In genomic region chr2:217429981-217430500, GRCh38 we compare ENCODE assay signal across 21 cellular contexts.
DNase-seq lines count a peak whose midpoint lies in the region; ATAC-seq and TF ChIP-seq lines count a peak whose summit lies in the region.
"Had no signal": no experiment of that assay in that cellular context is flagged by ENCODE, and none has a peak within 500 bp of the region (broad histone marks: within the 10 kb centered on the region; RNA-seq: fewer than 3 reads in every experiment).

No MANE protein-coding gene starts in this region.

- POLR2A ChIA-PET in IMR-90 (lab: Charles Lee; ENCODE audit: unreplicated experiment): no interaction called here
- POLR2A ChIA-PET in Caco-2 (lab: Charles Lee): no interaction called here

- H3K36me3 Mint-ChIP-seq in Caco-2 (ENCODE audit: insufficient read depth, unreplicated experiment): no peaks in the 10 kb centered on the region

- ATAC-seq in IMR-90 (ENCODE audit: low read depth): peak; percentile 5; the same call in 1 of the 2 replicates
- ATAC-seq in GM18519 (IDR thresholded peaks at IDR 0.05; ENCODE audit: low FRiP score, unreplicated experiment): no peak
- ATAC-seq: activated CD4-positive, CD25-positive, alpha-beta regulatory T cell treated with anti-CD3 and anti-CD28 coated beads, Interleukin-2, amount 50 U/mL, for 24 hours; activated CD8-positive, alpha-beta T cell treated with anti-CD3 and anti-CD28 coated beads for 36 hours; lower lobe of right lung; T-cell; upper lobe of right lung had no signal

- peak overlapping the region; percentile 20; the same call in 1 of the 2 replicates for H3K23ac ChIP-seq in IMR-90 (ENCODE audit: low read depth, low read length)

- no CpG with 5 or more reads among the region's 6 CpGs for WGBS in IMR-90 (ENCODE audit: extremely low coverage in 2 of 2, insufficient read length in 1 of 2), 2 experiments
- WGBS in esophagus squamous epithelium, 2 donors: 59 to 79% methylated on average over 6 of the region's 6 CpGs

- no peak overlapping the region for H3K4me3 Mint-ChIP-seq in Caco-2 (ENCODE audit: unreplicated experiment)
- H3K4me3 Mint-ChIP-seq: activated CD8-positive, alpha-beta T cell treated with anti-CD3 and anti-CD28 coated beads for 36 hours; activated naive CD8-positive, alpha-beta T cell treated with anti-CD3 and anti-CD28 coated beads for 36 hours; CD4-positive, CD25-positive, alpha-beta regulatory T cell; IgD-negative memory B cell; T-cell had no signal

- H3K36me3 ChIP-seq in IMR-90 (ENCODE audit: control insufficient read depth, insufficient read depth, low read length): no peaks in the 10 kb centered on the region
- H3K36me3 ChIP-seq in esophagus squamous epithelium: no peaks in the 10 kb centered on the region
- H3K36me3 ChIP-seq in muscle layer of colon (ENCODE audit: insufficient read depth, low read length): no peaks in the 10 kb centered on the region
- no peaks in the 10 kb centered on the region for H3K36me3 ChIP-seq in uterus
- no peaks in the 10 kb centered on the region for H3K36me3 ChIP-seq in Caco-2 (ENCODE audit: control insufficient read depth, insufficient read depth, low read length)
- H3K36me3 ChIP-seq: lower lobe of right lung, upper lobe of right lung had no signal

- peak overlapping the region; percentile 95 for H2BK20ac ChIP-seq in IMR-90 (ENCODE audit: low read depth, low read length)

- H3K4me2 ChIP-seq in IMR-90 (ENCODE audit: low read depth, low read length): 0 out of 2 replicates have a peak overlapping the region, but pooled peaks have one; percentile 3

- H4K5ac ChIP-seq in IMR-90 (ENCODE audit: low read depth, low read length): peak overlapping the region; percentile 100

- intact Hi-C loops in IMR-90 (cut with micrococcal nuclease) (no loop called here), esophagus squamous epithelium (cut with DNase I) (no loop called here), uterus (cut with DNase I; ENCODE audit: low total_unique reads) (no loop called here), Caco-2 (cut with micrococcal nuclease; ENCODE audit: unreplicated experiment) (no loop called here)

- H2AK9ac ChIP-seq in IMR-90 (replicated peaks; ENCODE audit: low read depth, low read length, poor library complexity): no peak overlapping the region

- in situ Hi-C loops in IMR-90 (cut with MboI; ENCODE audit: low sequenced_read_pairs): no loop called here

- H3K79me1 ChIP-seq in IMR-90 (ENCODE audit: low read depth in 1 of 2, low read length in 2 of 2): no peaks in the 10 kb centered on the region

- CTCF ChIA-PET in IMR-90 (lab: Yijun Ruan, JAX): interaction anchor here (0.7 kb wide), 1 partner anchor 10 kb away, joined by 3 read pairs; no protein-coding TSS in a partner anchor
- CTCF ChIA-PET in Caco-2 (lab: Charles Lee): no interaction called here

- no peak overlapping the region for H3K9ac ChIP-seq in IMR-90 (ENCODE audit: low read depth, low read length)
- no peak overlapping the region for H3K9ac ChIP-seq in muscle layer of colon (ENCODE audit: low read length)

- DNase-seq in IMR-90 (peak; percentile 66), esophagus squamous epithelium (lab: John Stamatoyannopoulos, UW) (no peak), uterus (peak in 1 of 2 donors; percentile 54), T-helper 1 cell (no peak), Caco-2 (no peak)
- DNase-seq: activated CD8-positive, alpha-beta T cell treated with anti-CD3 and anti-CD28 coated beads for 36 hours; activated effector memory CD4-positive, alpha-beta T cell treated with Interleukin-2 at 50 U/mL for 16 hours; activated naive CD8-positive, alpha-beta T cell treated with anti-CD3 and anti-CD28 coated beads for 36 hours; activated T-cell treated with anti-CD3 and anti-CD28 coated beads for 4 hours; CD4-positive, CD25-positive, alpha-beta regulatory T cell; cerebellar nuclear complex; lower lobe of right lung; NCI-H2081; SHP77 treated with DMSO at 0.1 percent for 48 hours; T-cell; upper lobe of right lung had no signal

- H3K4me3 ChIP-seq in IMR-90 (ENCODE audit: insufficient read depth, low read depth, low read length) (no peak overlapping the region), esophagus squamous epithelium (no peak overlapping the region), muscle layer of colon (ENCODE audit: low read depth in 1 of 2, low read length in 2 of 2) (no peak overlapping the region), uterus (no peak overlapping the region), Caco-2 (ENCODE audit: low read depth, low read length) (no peak overlapping the region)
- H3K4me3 ChIP-seq: lower lobe of right lung, upper lobe of right lung had no signal

- peak overlapping the region; percentile 51; the same call in 1 of the 2 replicates for H3K14ac ChIP-seq in IMR-90 (replicated peaks; ENCODE audit: low read depth, low read length)

- peak overlapping the region; percentile 71 for H4K91ac ChIP-seq in IMR-90 (ENCODE audit: insufficient read depth, low read depth, low read length)

- peaks cover 33% of the 10 kb centered on the region for H3K4me1 ChIP-seq in IMR-90 (ENCODE audit: control insufficient read depth, insufficient read depth, low read length)
- H3K4me1 ChIP-seq in esophagus squamous epithelium: peaks cover 11 to 51% (median 32%) of the 10 kb centered on the region in 3 donors
- peaks cover 59% of the 10 kb centered on the region for H3K4me1 ChIP-seq in muscle layer of colon (ENCODE audit: insufficient read depth, low read length)
- H3K4me1 ChIP-seq in uterus: peaks cover 2 to 6% of the 10 kb centered on the region in 2 donors
- peaks cover 14% of the 10 kb centered on the region for H3K4me1 ChIP-seq in Caco-2

- peak overlapping the region; percentile 78 to 89; a peak in 3 of 4 replicates for H4K8ac ChIP-seq in IMR-90 (ENCODE audit: low read depth in 2 of 2, low read length in 2 of 2)

- H3K27ac ChIP-seq in IMR-90 (ENCODE audit: insufficient read depth, low read length) (peak overlapping the region; percentile 99), esophagus squamous epithelium (peak overlapping the region; percentile 7 to 87 (median 66)), muscle layer of colon (ENCODE audit: low read depth, low read length) (peak overlapping the region; percentile 66), uterus (peak overlapping the region; percentile 43 to 60)
- H3K27ac ChIP-seq: epithelial cell of prostate, lower lobe of right lung, upper lobe of right lung had no signal

- H2AK5ac ChIP-seq in IMR-90 (ENCODE audit: low read depth, low read length): peak overlapping the region; percentile 90

- no peaks in the 10 kb centered on the region for H4K20me1 ChIP-seq in IMR-90 (ENCODE audit: insufficient read depth, low read length)

- no peak for TF ChIP-seq RAD21 in IMR-90 (IDR thresholded peaks at IDR 0.05; ENCODE audit: low read length)

- no peak for TF ChIP-seq CTCF in IMR-90 (conservative IDR thresholded peaks at IDR 0.05; ENCODE audit: low read depth, low read length)
- no peak for TF ChIP-seq CTCF in esophagus squamous epithelium (IDR thresholded peaks at IDR 0.05)
- TF ChIP-seq CTCF in uterus (IDR thresholded peaks at IDR 0.05): no peak
- TF ChIP-seq CTCF in Caco-2 (IDR thresholded peaks at IDR 0.05; ENCODE audit: insufficient read depth in 1 of 2, low read depth in 1 of 2, low read length in 1 of 2, severe bottlenecking in 1 of 2, unreplicated experiment in 1 of 2): no peak

- H3K27me3 ChIP-seq in IMR-90 (ENCODE audit: control insufficient read depth, insufficient read depth, low read length) (no peaks in the 10 kb centered on the region), esophagus squamous epithelium (no peaks in the 10 kb centered on the region), muscle layer of colon (ENCODE audit: control insufficient read depth in 1 of 2, insufficient read depth in 2 of 2, low read length in 2 of 2) (no peaks in the 10 kb centered on the region), uterus (no peaks in the 10 kb centered on the region), Caco-2 (replicated peaks; ENCODE audit: control insufficient read depth, insufficient read depth, low read length) (no peaks in the 10 kb centered on the region)
- H3K27me3 ChIP-seq: upper lobe of right lung had no signal

- peaks cover 4% of the 10 kb centered on the region for H3K9me3 ChIP-seq in IMR-90 (ENCODE audit: control insufficient read depth, insufficient read depth, low read length)
- no peaks in the 10 kb centered on the region for H3K9me3 ChIP-seq in esophagus squamous epithelium
- H3K9me3 ChIP-seq in muscle layer of colon (ENCODE audit: low read length): no peaks in the 10 kb centered on the region
- no peaks in the 10 kb centered on the region for H3K9me3 ChIP-seq in uterus
- H3K9me3 ChIP-seq in Caco-2: no peaks in the 10 kb centered on the region
- H3K9me3 ChIP-seq: lower lobe of right lung, upper lobe of right lung had no signal

- H3K4me1 Mint-ChIP-seq in Caco-2 (ENCODE audit: low read depth, unreplicated experiment): peaks cover 15% of the 10 kb centered on the region
- H3K4me1 Mint-ChIP-seq: CD4-positive, CD25-positive, alpha-beta regulatory T cell had no signal

- H2BK120ac ChIP-seq in IMR-90 (ENCODE audit: low read depth, low read length): peak overlapping the region; percentile 98

- peak overlapping the region; percentile 86; the same call in 2 of the 3 replicates for H2BK15ac ChIP-seq in IMR-90 (ENCODE audit: low read depth, low read length)

- TF ChIP-seq POLR2A in IMR-90 (IDR thresholded peaks at IDR 0.05; ENCODE audit: low read depth, low read length) (no peak), esophagus squamous epithelium (IDR thresholded peaks at IDR 0.05) (no peak), uterus (IDR thresholded peaks at IDR 0.05) (no peak)

- H3K56ac ChIP-seq in IMR-90 (ENCODE audit: extremely low read depth, insufficient read depth, low read length): no peak overlapping the region

- peak overlapping the region; percentile 19 for H2AFZ ChIP-seq in IMR-90 (replicated peaks; ENCODE audit: low read length, poor library complexity)

- peaks cover 5% of the 10 kb centered on the region for H3K27me3 Mint-ChIP-seq in Caco-2 (ENCODE audit: insufficient read depth, unreplicated experiment)
- H3K27me3 Mint-ChIP-seq: activated CD8-positive, alpha-beta T cell treated with anti-CD3 and anti-CD28 coated beads for 36 hours; activated naive CD8-positive, alpha-beta T cell treated with anti-CD3 and anti-CD28 coated beads for 36 hours; CD4-positive, CD25-positive, alpha-beta regulatory T cell had no signal

- peak overlapping the region; percentile 70 for H2BK5ac ChIP-seq in IMR-90 (ENCODE audit: low read depth, low read length, poor library complexity, severe bottlenecking)

- peaks cover 12% of the 10 kb centered on the region; the same call in 1 of the 2 replicates for H3K9me1 ChIP-seq in IMR-90 (ENCODE audit: insufficient read depth, low read length)

- H3K18ac ChIP-seq in IMR-90 (ENCODE audit: low read depth, low read length): peak overlapping the region; percentile 99

- H3K4ac ChIP-seq in IMR-90 (ENCODE audit: low read depth, low read length): peak overlapping the region; percentile 86

- H3K27ac Mint-ChIP-seq in Caco-2 (ENCODE audit: unreplicated experiment): no peak overlapping the region
- H3K27ac Mint-ChIP-seq: activated CD8-positive, alpha-beta T cell treated with anti-CD3 and anti-CD28 coated beads for 36 hours; activated naive CD8-positive, alpha-beta T cell treated with anti-CD3 and anti-CD28 coated beads for 36 hours; CD4-positive, CD25-positive, alpha-beta regulatory T cell; IgD-negative memory B cell; T-cell had no signal

- BruUV-seq in IMR-90 (replicated peaks; lab: Mats Ljungman, UMichigan) (no TSS peak), Caco-2 (replicated peaks; lab: Mats Ljungman, UMichigan) (no TSS peak)

- dilution Hi-C loops in IMR-90 (cut with HindIII; ENCODE audit: low sequenced_read_pairs, unreplicated experiment): no loop called here

- no peaks in the 10 kb centered on the region for H3K9me3 Mint-ChIP-seq in Caco-2 (ENCODE audit: unreplicated experiment)
- H3K9me3 Mint-ChIP-seq: activated CD8-positive, alpha-beta T cell treated with anti-CD3 and anti-CD28 coated beads for 36 hours; IgD-negative memory B cell had no signal
